9 cellular contexts compared by ENCODE assay signal in the genomic region with DNA sequence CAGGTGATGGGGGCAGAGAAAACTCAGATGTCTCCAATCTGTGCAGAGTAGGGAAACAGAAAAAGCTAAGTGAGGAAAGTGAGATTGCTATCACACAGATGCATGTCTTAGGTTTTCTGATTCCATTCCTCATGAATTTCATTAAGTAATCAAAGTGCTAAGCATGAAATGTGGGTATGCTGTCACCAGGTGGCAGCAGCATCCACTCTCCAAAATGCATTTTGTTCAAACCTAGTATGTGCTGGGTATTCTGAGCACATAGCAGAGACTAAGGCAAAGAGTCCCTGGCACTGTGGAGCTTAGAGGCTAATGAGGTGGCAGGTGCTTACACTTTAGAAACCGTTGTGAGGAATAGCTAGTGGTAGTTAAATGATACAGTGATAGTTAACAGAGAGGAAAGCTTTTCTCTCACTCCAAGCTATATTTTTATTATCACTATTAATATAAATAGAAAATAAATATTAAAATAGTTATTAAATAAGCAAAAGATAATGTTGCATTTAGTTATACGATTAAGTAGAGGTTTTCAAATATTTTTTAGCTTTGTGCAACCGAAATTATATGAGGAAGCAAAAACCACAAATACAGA.
DNase-seq lines count a peak whose midpoint lies in the region; ATAC-seq and TF ChIP-seq lines count a peak whose summit lies in the region.
"Had no signal": no experiment of that assay in that cellular context is flagged by ENCODE, and none has a peak within 500 bp of the region (broad histone marks: within the 10 kb centered on the region; RNA-seq: fewer than 3 reads in every experiment).

No MANE protein-coding gene starts in this region.

- 51% methylated on average over 3 of the region's 3 CpGs for WGBS in esophagus muscularis mucosa
- 62 to 74% (median 65%) methylated on average over 3 of the region's 3 CpGs for WGBS in psoas muscle, 3 donors

- TF ChIP-seq CTCF in esophagus muscularis mucosa (IDR thresholded peaks at IDR 0.05) (peak in 2 of 3 experiments; percentile 14 to 37), psoas muscle (IDR thresholded peaks at IDR 0.05) (peak; percentile 62)

- no peaks in the 10 kb centered on the region for H3K9me3 ChIP-seq in esophagus muscularis mucosa
- no peaks in the 10 kb centered on the region for H3K9me3 ChIP-seq in psoas muscle

- no peaks in the 10 kb centered on the region for H3K9me3 Mint-ChIP-seq in T-helper 2 cell treated with Interferon-gamma antibody and Interleukin-4, amounts not matched to agents 5 μg/mL and 100 μg/mL, for 36 hours

- in situ Hi-C loops in KBM-7 (cut with MboI; ENCODE audit: low pct_unique_long_range_greater_than_20kb, low sequenced_read_pairs): no loop called here

- no peaks in the 10 kb centered on the region for H3K27me3 Mint-ChIP-seq in T-helper 2 cell treated with Interferon-gamma antibody and Interleukin-4, amounts not matched to agents 5 μg/mL and 100 μg/mL, for 36 hours (ENCODE audit: low read depth)
- H3K27me3 Mint-ChIP-seq: brain had no signal

- no peak overlapping the region for H3K27ac Mint-ChIP-seq in T-helper 2 cell treated with Interferon-gamma antibody and Interleukin-4, amounts not matched to agents 5 μg/mL and 100 μg/mL, for 36 hours
- H3K27ac Mint-ChIP-seq: brain had no signal

- H3K27me3 ChIP-seq in esophagus muscularis mucosa (no peaks in the 10 kb centered on the region), psoas muscle (ENCODE audit: insufficient read depth in 3 of 3, low read length in 2 of 3) (no peaks in the 10 kb centered on the region)

- peak overlapping the region; percentile 36 for H3K4me3 Mint-ChIP-seq in T-helper 2 cell treated with Interferon-gamma antibody and Interleukin-4, amounts not matched to agents 5 μg/mL and 100 μg/mL, for 36 hours
- H3K4me3 Mint-ChIP-seq: brain had no signal

- DNase-seq in NCI-H524 (lab: John Stamatoyannopoulos, UW) (peak; percentile 1 to 17), NCI-H524 treated with DMSO at 0.1 percent for 48 hours (lab: John Stamatoyannopoulos, UW) (no peak), KBM-7 (peak; percentile 61), esophagus muscularis mucosa (ENCODE audit: extremely low spot score) (peak; percentile 64), psoas muscle (peak in 1 of 2 donors; percentile 29), putamen (ENCODE audit: low spot score) (no peak), hepatic stellate cell (ENCODE audit: low spot score) (no peak)
- DNase-seq in T-helper 2 cell treated with Interferon-gamma antibody and Interleukin-4, amounts not matched to agents 5 μg/mL and 100 μg/mL, for 36 hours (ENCODE audit: low spot score): no peak

- H3K4me1 ChIP-seq in esophagus muscularis mucosa: peaks cover 0 to 5% (median 2%) of the 10 kb centered on the region in 4 donors
- no peaks in the 10 kb centered on the region for H3K4me1 ChIP-seq in psoas muscle

- no peak for TF ChIP-seq POLR2A in esophagus muscularis mucosa (IDR thresholded peaks at IDR 0.05; ENCODE audit: low read depth)

- H3K36me3 ChIP-seq in esophagus muscularis mucosa (no peaks in the 10 kb centered on the region), psoas muscle (ENCODE audit: insufficient read depth in 1 of 2, low read depth in 1 of 2) (no peaks in the 10 kb centered on the region)

- H3K4me3 ChIP-seq in esophagus muscularis mucosa (peak overlapping the region; percentile 27 to 53 (median 44)), psoas muscle (peak overlapping the region; percentile 64)

- peaks cover 3% of the 10 kb centered on the region for H3K4me1 Mint-ChIP-seq in T-helper 2 cell treated with Interferon-gamma antibody and Interleukin-4, amounts not matched to agents 5 μg/mL and 100 μg/mL, for 36 hours (ENCODE audit: low read depth)

- no peak for TF ChIP-seq EP300 in esophagus muscularis mucosa (IDR thresholded peaks at IDR 0.05)

- H3K27ac ChIP-seq in esophagus muscularis mucosa (replicated peaks in 1 of 4) (no peak overlapping the region), psoas muscle (peak overlapping the region; percentile 71)

- no peaks in the 10 kb centered on the region for H3K36me3 Mint-ChIP-seq in T-helper 2 cell treated with Interferon-gamma antibody and Interleukin-4, amounts not matched to agents 5 μg/mL and 100 μg/mL, for 36 hours (ENCODE audit: low read depth)
- H3K36me3 Mint-ChIP-seq: brain had no signal

- ATAC-seq in psoas muscle: peak; percentile 52 to 83 (median 78)

- intact Hi-C loops in esophagus muscularis mucosa (cut with DNase I): no loop called here
- intact Hi-C loops in psoas muscle (cut with DNase I): loop anchor here in 1 of 2 donors (5.0 kb wide), 1 partner anchor 80 kb away; no protein-coding TSS in a partner anchor

Comparison
In these comparisons a context has a peak if more than half of its experiments do, and no peak if none do; other contexts are left out.
1. DNase-seq: peak in NCI-H524 (2 of 2), KBM-7 (single experiment) and esophagus muscularis mucosa (single experiment); none in NCI-H524 treated with DMSO at 0.1 percent for 48 hours (single experiment), T-helper 2 cell treated with Interferon-gamma antibody and Interleukin-4, amounts not matched to agents 5 μg/mL and 100 μg/mL, for 36 hours (single experiment), putamen (single experiment) and hepatic stellate cell (single experiment).